Comparison of ENCODE assay signal across 1 cellular context in the genomic region with DNA sequence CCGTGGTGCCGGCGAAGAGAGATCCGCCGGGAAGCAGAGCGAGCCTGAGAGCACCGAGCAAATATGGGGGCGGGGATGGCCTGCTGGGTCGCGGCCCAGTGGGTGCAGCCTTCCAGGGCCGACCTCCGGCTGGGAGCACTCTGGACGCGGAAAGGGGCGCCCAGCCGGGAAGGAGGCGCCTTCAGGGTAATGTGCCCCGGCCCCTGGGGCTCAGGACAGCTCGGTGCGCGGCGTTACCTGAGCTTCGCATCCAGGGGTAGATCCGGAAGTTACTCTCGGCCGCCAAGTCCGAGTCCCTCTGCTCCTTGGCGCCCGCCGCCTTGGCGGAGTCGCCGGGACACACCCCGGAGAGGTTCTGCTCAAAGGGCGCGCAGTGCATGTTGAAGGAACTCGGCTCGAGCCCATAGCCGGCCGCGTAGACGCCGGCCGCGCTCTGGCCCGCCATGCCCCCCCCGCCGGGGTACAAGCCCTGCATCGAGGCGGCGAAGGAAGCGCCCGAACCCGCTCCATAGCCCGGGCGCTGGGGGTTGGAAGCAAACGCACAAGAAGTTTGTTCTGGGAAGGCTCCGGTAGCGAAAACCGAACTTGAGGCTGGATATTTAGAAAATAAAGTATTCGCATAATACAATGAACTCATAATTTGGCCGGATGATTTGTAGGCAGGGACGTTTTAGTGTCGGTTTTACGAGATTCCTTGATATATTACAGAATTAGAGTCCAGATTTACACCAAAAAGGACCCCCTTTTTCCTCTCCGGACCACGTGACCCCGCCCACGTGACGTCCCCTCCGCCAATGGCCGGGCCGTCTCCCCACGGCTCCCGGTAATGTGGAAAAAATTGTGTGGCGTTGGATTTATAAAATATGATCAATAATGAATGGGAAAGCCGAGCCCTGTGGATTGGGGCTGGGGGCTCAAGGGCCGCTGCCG.
TF ChIP-seq lines count a peak whose summit lies in the region.

A gene (minus strand): TSS at position 736 of the 930 bp plus-strand sequence. CDS start 99 bp downstream, at position 637.

TF ChIP-seq in K562, 482 proteins besides CTCF, POLR2A, EP300 and RAD21 (continued from another document and continues in another):
- TF ChIP-seq, protein P1, sequence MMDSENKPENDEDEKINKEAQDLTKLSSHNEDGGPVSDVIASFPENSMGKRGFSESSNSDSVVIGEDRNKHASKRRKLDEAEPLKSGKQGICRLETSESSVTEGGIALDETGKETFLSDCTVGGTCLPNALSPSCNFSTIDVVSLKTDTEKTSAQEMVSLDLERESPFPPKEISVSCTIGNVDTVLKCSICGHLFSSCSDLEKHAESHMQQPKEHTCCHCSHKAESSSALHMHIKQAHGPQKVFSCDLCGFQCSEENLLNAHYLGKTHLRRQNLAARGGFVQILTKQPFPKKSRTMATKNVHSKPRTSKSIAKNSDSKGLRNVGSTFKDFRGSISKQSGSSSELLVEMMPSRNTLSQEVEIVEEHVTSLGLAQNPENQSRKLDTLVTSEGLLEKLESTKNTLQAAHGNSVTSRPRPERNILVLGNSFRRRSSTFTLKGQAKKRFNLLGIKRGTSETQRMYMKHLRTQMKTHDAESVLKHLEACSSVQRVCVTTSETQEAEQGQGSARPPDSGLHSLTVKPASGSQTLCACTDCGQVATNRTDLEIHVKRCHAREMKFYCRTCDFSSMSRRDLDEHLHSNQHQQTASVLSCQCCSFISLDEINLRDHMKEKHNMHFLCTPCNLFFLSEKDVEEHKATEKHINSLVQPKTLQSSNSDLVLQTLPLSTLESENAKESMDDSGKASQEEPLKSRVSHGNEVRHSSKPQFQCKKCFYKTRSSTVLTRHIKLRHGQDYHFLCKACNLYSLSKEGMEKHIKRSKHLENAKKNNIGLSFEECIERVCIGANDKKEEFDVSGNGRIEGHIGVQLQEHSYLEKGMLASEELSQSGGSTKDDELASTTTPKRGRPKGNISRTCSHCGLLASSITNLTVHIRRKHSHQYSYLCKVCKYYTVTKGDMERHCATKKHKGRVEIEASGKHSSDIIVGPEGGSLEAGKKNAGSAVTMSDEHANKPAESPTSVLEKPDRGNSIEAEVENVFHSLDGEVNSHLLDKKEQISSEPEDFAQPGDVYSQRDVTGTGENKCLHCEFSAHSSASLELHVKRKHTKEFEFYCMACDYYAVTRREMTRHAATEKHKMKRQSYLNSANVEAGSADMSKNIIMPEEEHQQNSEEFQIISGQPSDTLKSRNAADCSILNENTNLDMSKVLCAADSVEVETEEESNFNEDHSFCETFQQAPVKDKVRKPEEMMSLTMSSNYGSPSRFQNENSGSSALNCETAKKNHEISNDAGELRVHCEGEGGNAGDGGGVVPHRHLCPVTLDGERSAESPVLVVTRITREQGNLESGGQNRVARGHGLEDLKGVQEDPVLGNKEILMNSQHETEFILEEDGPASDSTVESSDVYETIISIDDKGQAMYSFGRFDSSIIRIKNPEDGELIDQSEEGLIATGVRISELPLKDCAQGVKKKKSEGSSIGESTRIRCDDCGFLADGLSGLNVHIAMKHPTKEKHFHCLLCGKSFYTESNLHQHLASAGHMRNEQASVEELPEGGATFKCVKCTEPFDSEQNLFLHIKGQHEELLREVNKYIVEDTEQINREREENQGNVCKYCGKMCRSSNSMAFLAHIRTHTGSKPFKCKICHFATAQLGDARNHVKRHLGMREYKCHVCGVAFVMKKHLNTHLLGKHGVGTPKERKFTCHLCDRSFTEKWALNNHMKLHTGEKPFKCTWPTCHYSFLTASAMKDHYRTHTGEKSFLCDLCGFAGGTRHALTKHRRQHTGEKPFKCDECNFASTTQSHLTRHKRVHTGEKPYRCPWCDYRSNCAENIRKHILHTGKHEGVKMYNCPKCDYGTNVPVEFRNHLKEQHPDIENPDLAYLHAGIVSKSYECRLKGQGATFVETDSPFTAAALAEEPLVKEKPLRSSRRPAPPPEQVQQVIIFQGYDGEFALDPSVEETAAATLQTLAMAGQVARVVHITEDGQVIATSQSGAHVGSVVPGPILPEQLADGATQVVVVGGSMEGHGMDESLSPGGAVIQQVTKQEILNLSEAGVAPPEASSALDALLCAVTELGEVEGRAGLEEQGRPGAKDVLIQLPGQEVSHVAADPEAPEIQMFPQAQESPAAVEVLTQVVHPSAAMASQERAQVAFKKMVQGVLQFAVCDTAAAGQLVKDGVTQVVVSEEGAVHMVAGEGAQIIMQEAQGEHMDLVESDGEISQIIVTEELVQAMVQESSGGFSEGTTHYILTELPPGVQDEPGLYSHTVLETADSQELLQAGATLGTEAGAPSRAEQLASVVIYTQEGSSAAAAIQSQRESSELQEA (IDR thresholded peaks at IDR 0.05; ENCODE audit: low read depth) = peak; percentile 59
- TF ChIP-seq MCM3 (IDR thresholded peaks at IDR 0.05) (no peak), BHLHE40 (IDR thresholded peaks at IDR 0.05; ENCODE audit: low read length) (no peak), EP400 (IDR thresholded peaks at IDR 0.05) (peak; percentile 34), DPF2 (IDR thresholded peaks at IDR 0.05) (no peak), SP2 (IDR thresholded peaks at IDR 0.05; ENCODE audit: extremely low read depth, low read depth, low read length, poor library complexity, severe bottlenecking) (no peak), POLR3G (IDR thresholded peaks at IDR 0.05; ENCODE audit: extremely low read depth, insufficient read length, insufficient replicate concordance) (no peak), ETV1 (tag; conservative IDR thresholded peaks at IDR 0.05; ENCODE audit: low read depth) (peak; percentile 33; the same call in 1 of the 2 replicates), CREM (IDR thresholded peaks at IDR 0.05; ENCODE audit: low read depth) (no peak), SMAD1 (IDR thresholded peaks at IDR 0.05; ENCODE audit: low read depth, low read length, partially characterized antibody) (no peak), ZNF830 (CRISPR knock-in tag; IDR thresholded peaks at IDR 0.05) (no peak), PPARD (CRISPR knock-in tag; IDR thresholded peaks at IDR 0.05) (no peak), KLF16 (IDR thresholded peaks at IDR 0.05) (no peak), MXI1 (IDR thresholded peaks at IDR 0.05; ENCODE audit: low read depth, low read length) (no peak), TEAD1 (CRISPR knock-in tag; IDR thresholded peaks at IDR 0.05) (peak in 1 of 2 experiments; percentile 25; a peak in 1 of 4 replicates), ATF1 (CRISPR knock-in tag; IDR thresholded peaks at IDR 0.05) (no peak), ATF1 (tag; IDR thresholded peaks at IDR 0.05) (0 out of 2 replicates have a peak, but pooled peaks have one; percentile 5), NFATC3 (IDR thresholded peaks at IDR 0.05) (no peak), GABPB1 (CRISPR knock-in tag; IDR thresholded peaks at IDR 0.05) (peak; percentile 30; the same call in 1 of the 2 replicates), POLR2B (IDR thresholded peaks at IDR 0.05; ENCODE audit: low read depth, partially characterized antibody) (peak; percentile 41), RBM14 (IDR thresholded peaks at IDR 0.05; ENCODE audit: borderline replicate concordance, insufficient read depth, low read depth, low read length) (no peak), DNMT1 (IDR thresholded peaks at IDR 0.05) (no peak), PURB (CRISPR knock-in tag; IDR thresholded peaks at IDR 0.05; ENCODE audit: low read depth) (no peak), ETV5 (CRISPR knock-in tag; IDR thresholded peaks at IDR 0.05; ENCODE audit: low read depth) (peak; percentile 53; the same call in 1 of the 2 replicates), CBX1 (IDR thresholded peaks at IDR 0.05; ENCODE audit: low read depth) (no peak), NCOR1 (IDR thresholded peaks at IDR 0.05) (no peak)
- TF ChIP-seq, protein P2, sequence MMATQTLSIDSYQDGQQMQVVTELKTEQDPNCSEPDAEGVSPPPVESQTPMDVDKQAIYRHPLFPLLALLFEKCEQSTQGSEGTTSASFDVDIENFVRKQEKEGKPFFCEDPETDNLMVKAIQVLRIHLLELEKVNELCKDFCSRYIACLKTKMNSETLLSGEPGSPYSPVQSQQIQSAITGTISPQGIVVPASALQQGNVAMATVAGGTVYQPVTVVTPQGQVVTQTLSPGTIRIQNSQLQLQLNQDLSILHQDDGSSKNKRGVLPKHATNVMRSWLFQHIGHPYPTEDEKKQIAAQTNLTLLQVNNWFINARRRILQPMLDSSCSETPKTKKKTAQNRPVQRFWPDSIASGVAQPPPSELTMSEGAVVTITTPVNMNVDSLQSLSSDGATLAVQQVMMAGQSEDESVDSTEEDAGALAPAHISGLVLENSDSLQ (IDR thresholded peaks at IDR 0.05) = no peak
- TF ChIP-seq, protein P3, sequence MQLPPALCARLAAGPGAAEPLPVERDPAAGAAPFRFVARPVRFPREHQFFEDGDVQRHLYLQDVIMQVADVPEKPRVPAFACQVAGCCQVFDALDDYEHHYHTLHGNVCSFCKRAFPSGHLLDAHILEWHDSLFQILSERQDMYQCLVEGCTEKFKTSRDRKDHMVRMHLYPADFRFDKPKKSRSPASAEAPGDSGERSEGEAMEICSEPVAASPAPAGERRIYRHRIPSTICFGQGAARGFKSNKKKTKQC (CRISPR knock-in tag; IDR thresholded peaks at IDR 0.05) = peak; percentile 67; the same call in 1 of the 2 replicates
- TF ChIP-seq, protein P4, sequence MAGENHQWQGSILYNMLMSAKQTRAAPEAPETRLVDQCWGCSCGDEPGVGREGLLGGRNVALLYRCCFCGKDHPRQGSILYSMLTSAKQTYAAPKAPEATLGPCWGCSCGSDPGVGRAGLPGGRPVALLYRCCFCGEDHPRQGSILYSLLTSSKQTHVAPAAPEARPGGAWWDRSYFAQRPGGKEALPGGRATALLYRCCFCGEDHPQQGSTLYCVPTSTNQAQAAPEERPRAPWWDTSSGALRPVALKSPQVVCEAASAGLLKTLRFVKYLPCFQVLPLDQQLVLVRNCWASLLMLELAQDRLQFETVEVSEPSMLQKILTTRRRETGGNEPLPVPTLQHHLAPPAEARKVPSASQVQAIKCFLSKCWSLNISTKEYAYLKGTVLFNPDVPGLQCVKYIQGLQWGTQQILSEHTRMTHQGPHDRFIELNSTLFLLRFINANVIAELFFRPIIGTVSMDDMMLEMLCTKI (IDR thresholded peaks at IDR 0.05; ENCODE audit: partially characterized antibody) = no peak
- TF ChIP-seq, protein P5, sequence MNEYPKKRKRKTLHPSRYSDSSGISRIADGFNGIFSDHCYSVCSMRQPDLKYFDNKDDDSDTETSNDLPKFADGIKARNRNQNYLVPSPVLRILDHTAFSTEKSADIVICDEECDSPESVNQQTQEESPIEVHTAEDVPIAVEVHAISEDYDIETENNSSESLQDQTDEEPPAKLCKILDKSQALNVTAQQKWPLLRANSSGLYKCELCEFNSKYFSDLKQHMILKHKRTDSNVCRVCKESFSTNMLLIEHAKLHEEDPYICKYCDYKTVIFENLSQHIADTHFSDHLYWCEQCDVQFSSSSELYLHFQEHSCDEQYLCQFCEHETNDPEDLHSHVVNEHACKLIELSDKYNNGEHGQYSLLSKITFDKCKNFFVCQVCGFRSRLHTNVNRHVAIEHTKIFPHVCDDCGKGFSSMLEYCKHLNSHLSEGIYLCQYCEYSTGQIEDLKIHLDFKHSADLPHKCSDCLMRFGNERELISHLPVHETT (CRISPR knock-in tag; conservative IDR thresholded peaks at IDR 0.05 in 1 of 2, IDR thresholded peaks at IDR 0.05 in 1 of 2) = peak in 1 of 2 experiments; percentile 2; a peak in 1 of 4 replicates
- TF ChIP-seq, protein P6, sequence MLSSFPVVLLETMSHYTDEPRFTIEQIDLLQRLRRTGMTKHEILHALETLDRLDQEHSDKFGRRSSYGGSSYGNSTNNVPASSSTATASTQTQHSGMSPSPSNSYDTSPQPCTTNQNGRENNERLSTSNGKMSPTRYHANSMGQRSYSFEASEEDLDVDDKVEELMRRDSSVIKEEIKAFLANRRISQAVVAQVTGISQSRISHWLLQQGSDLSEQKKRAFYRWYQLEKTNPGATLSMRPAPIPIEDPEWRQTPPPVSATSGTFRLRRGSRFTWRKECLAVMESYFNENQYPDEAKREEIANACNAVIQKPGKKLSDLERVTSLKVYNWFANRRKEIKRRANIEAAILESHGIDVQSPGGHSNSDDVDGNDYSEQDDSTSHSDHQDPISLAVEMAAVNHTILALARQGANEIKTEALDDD (IDR thresholded peaks at IDR 0.05) = no peak
- TF ChIP-seq, protein P7, sequence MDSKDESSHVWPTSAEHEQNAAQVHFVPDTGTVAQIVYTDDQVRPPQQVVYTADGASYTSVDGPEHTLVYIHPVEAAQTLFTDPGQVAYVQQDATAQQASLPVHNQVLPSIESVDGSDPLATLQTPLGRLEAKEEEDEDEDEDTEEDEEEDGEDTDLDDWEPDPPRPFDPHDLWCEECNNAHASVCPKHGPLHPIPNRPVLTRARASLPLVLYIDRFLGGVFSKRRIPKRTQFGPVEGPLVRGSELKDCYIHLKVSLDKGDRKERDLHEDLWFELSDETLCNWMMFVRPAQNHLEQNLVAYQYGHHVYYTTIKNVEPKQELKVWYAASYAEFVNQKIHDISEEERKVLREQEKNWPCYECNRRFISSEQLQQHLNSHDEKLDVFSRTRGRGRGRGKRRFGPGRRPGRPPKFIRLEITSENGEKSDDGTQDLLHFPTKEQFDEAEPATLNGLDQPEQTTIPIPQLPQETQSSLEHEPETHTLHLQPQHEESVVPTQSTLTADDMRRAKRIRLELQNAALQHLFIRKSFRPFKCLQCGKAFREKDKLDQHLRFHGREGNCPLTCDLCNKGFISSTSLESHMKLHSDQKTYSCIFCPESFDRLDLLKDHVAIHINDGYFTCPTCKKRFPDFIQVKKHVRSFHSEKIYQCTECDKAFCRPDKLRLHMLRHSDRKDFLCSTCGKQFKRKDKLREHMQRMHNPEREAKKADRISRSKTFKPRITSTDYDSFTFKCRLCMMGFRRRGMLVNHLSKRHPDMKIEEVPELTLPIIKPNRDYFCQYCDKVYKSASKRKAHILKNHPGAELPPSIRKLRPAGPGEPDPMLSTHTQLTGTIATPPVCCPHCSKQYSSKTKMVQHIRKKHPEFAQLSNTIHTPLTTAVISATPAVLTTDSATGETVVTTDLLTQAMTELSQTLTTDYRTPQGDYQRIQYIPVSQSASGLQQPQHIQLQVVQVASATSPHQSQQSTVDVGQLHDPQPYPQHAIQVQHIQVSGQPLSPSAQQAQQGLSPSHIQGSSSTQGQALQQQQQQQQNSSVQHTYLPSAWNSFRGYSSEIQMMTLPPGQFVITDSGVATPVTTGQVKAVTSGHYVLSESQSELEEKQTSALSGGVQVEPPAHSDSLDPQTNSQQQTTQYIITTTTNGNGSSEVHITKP (IDR thresholded peaks at IDR 0.05; ENCODE audit: partially characterized antibody) = peak; percentile 56
- TF ChIP-seq, protein P8, sequence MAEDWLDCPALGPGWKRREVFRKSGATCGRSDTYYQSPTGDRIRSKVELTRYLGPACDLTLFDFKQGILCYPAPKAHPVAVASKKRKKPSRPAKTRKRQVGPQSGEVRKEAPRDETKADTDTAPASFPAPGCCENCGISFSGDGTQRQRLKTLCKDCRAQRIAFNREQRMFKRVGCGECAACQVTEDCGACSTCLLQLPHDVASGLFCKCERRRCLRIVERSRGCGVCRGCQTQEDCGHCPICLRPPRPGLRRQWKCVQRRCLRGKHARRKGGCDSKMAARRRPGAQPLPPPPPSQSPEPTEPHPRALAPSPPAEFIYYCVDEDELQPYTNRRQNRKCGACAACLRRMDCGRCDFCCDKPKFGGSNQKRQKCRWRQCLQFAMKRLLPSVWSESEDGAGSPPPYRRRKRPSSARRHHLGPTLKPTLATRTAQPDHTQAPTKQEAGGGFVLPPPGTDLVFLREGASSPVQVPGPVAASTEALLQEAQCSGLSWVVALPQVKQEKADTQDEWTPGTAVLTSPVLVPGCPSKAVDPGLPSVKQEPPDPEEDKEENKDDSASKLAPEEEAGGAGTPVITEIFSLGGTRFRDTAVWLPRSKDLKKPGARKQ (CRISPR knock-in tag; IDR thresholded peaks at IDR 0.05) = no peak
- TF ChIP-seq, protein P9, sequence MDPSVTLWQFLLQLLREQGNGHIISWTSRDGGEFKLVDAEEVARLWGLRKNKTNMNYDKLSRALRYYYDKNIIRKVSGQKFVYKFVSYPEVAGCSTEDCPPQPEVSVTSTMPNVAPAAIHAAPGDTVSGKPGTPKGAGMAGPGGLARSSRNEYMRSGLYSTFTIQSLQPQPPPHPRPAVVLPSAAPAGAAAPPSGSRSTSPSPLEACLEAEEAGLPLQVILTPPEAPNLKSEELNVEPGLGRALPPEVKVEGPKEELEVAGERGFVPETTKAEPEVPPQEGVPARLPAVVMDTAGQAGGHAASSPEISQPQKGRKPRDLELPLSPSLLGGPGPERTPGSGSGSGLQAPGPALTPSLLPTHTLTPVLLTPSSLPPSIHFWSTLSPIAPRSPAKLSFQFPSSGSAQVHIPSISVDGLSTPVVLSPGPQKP (CRISPR knock-in tag; IDR thresholded peaks at IDR 0.05) = no peak
